In the genomic region with DNA sequence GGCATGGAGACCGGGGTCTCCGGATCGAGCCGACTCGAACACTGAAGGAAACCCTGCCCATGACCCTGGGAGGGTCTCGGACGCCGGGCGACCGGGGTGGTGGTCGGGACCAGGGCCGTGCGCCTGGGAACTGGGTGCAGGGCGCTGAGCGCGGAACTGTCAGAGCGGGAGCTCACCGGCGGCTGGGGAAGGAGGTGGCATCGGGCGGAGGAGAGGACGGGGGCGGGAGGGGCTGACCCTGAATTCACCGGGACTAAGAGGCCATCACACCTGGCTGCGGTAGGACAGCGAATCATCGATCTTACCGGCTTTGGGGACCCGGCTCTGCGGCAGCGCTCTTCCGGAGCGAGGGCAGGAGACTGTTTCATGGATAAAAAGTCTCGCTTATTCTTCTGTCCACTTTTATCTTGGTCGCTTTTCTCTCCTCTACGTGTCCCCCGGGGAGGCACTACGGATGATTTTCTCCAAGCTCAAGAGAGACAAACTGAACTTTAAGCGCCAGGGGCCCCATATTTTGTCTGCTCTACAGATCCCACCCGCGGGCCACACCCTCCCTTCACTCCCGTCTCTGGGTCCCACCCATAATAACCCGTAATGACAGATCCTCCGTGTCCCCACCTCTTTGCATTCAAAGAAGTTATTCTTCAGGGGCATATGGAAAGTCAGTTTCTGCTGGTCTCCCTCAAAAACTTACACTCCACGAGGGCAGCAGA, we compare ENCODE assay signal across 1 cellular context.
TF ChIP-seq lines count a peak whose summit lies in the region.

A gene with protein sequence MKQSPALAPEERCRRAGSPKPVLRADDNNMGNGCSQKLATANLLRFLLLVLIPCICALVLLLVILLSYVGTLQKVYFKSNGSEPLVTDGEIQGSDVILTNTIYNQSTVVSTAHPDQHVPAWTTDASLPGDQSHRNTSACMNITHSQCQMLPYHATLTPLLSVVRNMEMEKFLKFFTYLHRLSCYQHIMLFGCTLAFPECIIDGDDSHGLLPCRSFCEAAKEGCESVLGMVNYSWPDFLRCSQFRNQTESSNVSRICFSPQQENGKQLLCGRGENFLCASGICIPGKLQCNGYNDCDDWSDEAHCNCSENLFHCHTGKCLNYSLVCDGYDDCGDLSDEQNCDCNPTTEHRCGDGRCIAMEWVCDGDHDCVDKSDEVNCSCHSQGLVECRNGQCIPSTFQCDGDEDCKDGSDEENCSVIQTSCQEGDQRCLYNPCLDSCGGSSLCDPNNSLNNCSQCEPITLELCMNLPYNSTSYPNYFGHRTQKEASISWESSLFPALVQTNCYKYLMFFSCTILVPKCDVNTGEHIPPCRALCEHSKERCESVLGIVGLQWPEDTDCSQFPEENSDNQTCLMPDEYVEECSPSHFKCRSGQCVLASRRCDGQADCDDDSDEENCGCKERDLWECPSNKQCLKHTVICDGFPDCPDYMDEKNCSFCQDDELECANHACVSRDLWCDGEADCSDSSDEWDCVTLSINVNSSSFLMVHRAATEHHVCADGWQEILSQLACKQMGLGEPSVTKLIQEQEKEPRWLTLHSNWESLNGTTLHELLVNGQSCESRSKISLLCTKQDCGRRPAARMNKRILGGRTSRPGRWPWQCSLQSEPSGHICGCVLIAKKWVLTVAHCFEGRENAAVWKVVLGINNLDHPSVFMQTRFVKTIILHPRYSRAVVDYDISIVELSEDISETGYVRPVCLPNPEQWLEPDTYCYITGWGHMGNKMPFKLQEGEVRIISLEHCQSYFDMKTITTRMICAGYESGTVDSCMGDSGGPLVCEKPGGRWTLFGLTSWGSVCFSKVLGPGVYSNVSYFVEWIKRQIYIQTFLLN (minus strand): TSS at position 486 of the 713 bp plus-strand sequence. CDS start 118 bp downstream, at position 368.

TF ChIP-seq in SK-N-SH treated with all-trans-retinoic acid at 6 μM for 48 hours, 23 proteins besides CTCF, POLR2A, EP300 and RAD21 (continued from another document):
- TF ChIP-seq TSHZ2 (CRISPR knock-in tag; IDR thresholded peaks at IDR 0.05) (no peak), TOX (CRISPR knock-in tag; IDR thresholded peaks at IDR 0.05; ENCODE audit: borderline replicate concordance) (no peak), RARB (CRISPR knock-in tag; IDR thresholded peaks at IDR 0.05) (no peak), ISL1 (CRISPR knock-in tag; IDR thresholded peaks at IDR 0.05) (no peak)
- TF ChIP-seq, protein P1, sequence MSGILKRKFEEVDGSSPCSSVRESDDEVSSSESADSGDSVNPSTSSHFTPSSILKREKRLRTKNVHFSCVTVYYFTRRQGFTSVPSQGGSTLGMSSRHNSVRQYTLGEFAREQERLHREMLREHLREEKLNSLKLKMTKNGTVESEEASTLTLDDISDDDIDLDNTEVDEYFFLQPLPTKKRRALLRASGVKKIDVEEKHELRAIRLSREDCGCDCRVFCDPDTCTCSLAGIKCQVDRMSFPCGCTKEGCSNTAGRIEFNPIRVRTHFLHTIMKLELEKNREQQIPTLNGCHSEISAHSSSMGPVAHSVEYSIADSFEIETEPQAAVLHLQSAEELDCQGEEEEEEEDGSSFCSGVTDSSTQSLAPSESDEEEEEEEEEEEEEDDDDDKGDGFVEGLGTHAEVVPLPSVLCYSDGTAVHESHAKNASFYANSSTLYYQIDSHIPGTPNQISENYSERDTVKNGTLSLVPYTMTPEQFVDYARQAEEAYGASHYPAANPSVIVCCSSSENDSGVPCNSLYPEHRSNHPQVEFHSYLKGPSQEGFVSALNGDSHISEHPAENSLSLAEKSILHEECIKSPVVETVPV (CRISPR knock-in tag; IDR thresholded peaks at IDR 0.05) = no peak
